In the genomic region with DNA sequence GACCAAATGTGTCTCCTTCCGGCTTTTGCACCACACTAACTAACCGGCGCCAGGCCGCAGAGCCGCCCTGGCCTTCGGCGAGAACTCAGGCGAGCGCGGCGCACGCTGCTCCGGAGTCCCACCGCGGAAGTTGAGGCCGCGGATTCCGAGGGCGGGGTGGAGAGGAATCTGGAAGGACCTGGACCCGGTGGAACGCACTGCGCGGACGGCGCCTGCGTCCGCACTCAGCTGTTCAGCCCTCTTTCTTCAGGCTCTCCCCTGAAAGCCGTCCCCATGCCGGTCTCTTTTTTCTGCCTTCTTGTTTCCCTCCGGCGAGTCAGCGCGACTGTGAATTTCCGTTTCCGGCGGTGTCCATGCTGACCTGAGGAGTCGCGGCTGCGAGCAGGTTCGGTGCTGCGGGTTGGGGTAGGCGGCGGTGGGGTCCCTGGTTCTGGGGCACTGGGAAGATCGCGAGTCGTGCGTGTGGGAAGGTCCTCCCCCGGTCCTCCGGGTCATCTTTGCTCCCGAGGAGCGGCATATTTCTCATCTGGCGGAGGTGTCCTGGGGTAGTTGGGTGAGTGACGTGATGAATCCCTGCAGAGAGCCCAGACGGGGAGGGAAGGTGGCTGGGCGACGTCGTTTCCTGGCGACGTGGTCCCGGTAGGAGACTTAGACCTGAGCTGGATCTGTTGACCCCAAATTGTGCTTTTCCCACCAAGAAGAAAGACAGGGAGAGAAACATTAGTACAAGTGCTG, we compare ENCODE assay signal across 1 cellular context.
TF ChIP-seq lines count a peak whose summit lies in the region.

A gene with protein sequence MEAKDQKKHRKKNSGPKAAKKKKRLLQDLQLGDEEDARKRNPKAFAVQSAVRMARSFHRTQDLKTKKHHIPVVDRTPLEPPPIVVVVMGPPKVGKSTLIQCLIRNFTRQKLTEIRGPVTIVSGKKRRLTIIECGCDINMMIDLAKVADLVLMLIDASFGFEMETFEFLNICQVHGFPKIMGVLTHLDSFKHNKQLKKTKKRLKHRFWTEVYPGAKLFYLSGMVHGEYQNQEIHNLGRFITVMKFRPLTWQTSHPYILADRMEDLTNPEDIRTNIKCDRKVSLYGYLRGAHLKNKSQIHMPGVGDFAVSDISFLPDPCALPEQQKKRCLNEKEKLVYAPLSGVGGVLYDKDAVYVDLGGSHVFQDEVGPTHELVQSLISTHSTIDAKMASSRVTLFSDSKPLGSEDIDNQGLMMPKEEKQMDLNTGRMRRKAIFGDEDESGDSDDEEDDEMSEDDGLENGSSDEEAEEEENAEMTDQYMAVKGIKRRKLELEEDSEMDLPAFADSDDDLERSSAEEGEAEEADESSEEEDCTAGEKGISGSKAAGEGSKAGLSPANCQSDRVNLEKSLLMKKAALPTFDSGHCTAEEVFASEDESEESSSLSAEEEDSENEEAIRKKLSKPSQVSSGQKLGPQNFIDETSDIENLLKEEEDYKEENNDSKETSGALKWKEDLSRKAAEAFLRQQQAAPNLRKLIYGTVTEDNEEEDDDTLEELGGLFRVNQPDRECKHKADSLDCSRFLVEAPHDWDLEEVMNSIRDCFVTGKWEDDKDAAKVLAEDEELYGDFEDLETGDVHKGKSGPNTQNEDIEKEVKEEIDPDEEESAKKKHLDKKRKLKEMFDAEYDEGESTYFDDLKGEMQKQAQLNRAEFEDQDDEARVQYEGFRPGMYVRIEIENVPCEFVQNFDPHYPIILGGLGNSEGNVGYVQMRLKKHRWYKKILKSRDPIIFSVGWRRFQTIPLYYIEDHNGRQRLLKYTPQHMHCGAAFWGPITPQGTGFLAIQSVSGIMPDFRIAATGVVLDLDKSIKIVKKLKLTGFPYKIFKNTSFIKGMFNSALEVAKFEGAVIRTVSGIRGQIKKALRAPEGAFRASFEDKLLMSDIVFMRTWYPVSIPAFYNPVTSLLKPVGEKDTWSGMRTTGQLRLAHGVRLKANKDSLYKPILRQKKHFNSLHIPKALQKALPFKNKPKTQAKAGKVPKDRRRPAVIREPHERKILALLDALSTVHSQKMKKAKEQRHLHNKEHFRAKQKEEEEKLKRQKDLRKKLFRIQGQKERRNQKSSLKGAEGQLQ (plus strand): TSS at position 350 of the 735 bp plus-strand sequence. CDS start 1,600 bp downstream, outside the sequence.

TF ChIP-seq in HepG2, 621 proteins besides CTCF, POLR2A, EP300 and RAD21 (continued from another document and continues in another):
- TF ChIP-seq, protein P1, sequence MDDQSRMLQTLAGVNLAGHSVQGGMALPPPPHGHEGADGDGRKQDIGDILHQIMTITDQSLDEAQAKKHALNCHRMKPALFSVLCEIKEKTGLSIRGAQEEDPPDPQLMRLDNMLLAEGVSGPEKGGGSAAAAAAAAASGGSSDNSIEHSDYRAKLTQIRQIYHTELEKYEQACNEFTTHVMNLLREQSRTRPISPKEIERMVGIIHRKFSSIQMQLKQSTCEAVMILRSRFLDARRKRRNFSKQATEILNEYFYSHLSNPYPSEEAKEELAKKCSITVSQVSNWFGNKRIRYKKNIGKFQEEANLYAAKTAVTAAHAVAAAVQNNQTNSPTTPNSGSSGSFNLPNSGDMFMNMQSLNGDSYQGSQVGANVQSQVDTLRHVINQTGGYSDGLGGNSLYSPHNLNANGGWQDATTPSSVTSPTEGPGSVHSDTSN (CRISPR knock-in tag; IDR thresholded peaks at IDR 0.05; ENCODE audit: borderline replicate concordance): no peak
- TF ChIP-seq PHF8 (CRISPR knock-in tag; IDR thresholded peaks at IDR 0.05) (peak; percentile 97), SYNCRIP (IDR thresholded peaks at IDR 0.05; ENCODE audit: insufficient read depth, low read depth, low read length) (no peak), ZNF224 (CRISPR knock-in tag; IDR thresholded peaks at IDR 0.05) (peak; percentile 96), SMC3 (IDR thresholded peaks at IDR 0.05; ENCODE audit: low read length) (no peak), ZNF143 (CRISPR knock-in tag; IDR thresholded peaks at IDR 0.05) (peak; percentile 75), NFIB (CRISPR knock-in tag; IDR thresholded peaks at IDR 0.05; ENCODE audit: borderline replicate concordance) (peak; percentile 75; the same call in 1 of the 2 replicates), PHF20 (CRISPR knock-in tag; IDR thresholded peaks at IDR 0.05) (peak; percentile 98), GATA4 (IDR thresholded peaks at IDR 0.05; ENCODE audit: borderline replicate concordance, low read depth) (no peak; the same call in 1 of the 2 replicates), CBX1 (IDR thresholded peaks at IDR 0.05; ENCODE audit: low read depth) (peak; percentile 98), NFYB (CRISPR knock-in tag; IDR thresholded peaks at IDR 0.05) (peak; percentile 33; the same call in 1 of the 2 replicates), ZNF556 (CRISPR knock-in tag; IDR thresholded peaks at IDR 0.05; ENCODE audit: borderline replicate concordance) (peak; percentile 98), MXI1 (IDR thresholded peaks at IDR 0.05; ENCODE audit: borderline replicate concordance, low read depth, low read length) (peak; percentile 88; the same call in 2 of the 3 replicates), ATRX (CRISPR knock-in tag; IDR thresholded peaks at IDR 0.05; ENCODE audit: borderline replicate concordance) (no peak), ZNF746 (CRISPR knock-in tag; IDR thresholded peaks at IDR 0.05) (peak; percentile 67), ZNF24 (IDR thresholded peaks at IDR 0.05) (no peak), REPIN1 (CRISPR knock-in tag; IDR thresholded peaks at IDR 0.05; ENCODE audit: borderline replicate concordance, low read depth) (peak; percentile 99)
- TF ChIP-seq, protein P2, sequence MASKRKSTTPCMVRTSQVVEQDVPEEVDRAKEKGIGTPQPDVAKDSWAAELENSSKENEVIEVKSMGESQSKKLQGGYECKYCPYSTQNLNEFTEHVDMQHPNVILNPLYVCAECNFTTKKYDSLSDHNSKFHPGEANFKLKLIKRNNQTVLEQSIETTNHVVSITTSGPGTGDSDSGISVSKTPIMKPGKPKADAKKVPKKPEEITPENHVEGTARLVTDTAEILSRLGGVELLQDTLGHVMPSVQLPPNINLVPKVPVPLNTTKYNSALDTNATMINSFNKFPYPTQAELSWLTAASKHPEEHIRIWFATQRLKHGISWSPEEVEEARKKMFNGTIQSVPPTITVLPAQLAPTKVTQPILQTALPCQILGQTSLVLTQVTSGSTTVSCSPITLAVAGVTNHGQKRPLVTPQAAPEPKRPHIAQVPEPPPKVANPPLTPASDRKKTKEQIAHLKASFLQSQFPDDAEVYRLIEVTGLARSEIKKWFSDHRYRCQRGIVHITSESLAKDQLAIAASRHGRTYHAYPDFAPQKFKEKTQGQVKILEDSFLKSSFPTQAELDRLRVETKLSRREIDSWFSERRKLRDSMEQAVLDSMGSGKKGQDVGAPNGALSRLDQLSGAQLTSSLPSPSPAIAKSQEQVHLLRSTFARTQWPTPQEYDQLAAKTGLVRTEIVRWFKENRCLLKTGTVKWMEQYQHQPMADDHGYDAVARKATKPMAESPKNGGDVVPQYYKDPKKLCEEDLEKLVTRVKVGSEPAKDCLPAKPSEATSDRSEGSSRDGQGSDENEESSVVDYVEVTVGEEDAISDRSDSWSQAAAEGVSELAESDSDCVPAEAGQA (IDR thresholded peaks at IDR 0.05; ENCODE audit: low read depth): peak; percentile 92
- TF ChIP-seq, protein P2 (CRISPR knock-in tag; IDR thresholded peaks at IDR 0.05; ENCODE audit: borderline replicate concordance): no peak
- TF ChIP-seq, protein P3, sequence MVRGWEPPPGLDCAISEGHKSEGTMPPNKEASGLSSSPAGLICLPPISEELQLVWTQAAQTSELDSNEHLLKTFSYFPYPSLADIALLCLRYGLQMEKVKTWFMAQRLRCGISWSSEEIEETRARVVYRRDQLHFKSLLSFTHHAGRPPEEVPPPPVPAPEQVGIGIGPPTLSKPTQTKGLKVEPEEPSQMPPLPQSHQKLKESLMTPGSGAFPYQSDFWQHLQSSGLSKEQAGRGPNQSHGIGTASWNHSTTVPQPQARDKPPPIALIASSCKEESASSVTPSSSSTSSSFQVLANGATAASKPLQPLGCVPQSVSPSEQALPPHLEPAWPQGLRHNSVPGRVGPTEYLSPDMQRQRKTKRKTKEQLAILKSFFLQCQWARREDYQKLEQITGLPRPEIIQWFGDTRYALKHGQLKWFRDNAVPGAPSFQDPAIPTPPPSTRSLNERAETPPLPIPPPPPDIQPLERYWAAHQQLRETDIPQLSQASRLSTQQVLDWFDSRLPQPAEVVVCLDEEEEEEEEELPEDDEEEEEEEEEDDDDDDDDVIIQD (CRISPR knock-in tag; IDR thresholded peaks at IDR 0.05; ENCODE audit: low read depth): peak; percentile 55; the same call in 1 of the 2 replicates
- TF ChIP-seq, protein P4, sequence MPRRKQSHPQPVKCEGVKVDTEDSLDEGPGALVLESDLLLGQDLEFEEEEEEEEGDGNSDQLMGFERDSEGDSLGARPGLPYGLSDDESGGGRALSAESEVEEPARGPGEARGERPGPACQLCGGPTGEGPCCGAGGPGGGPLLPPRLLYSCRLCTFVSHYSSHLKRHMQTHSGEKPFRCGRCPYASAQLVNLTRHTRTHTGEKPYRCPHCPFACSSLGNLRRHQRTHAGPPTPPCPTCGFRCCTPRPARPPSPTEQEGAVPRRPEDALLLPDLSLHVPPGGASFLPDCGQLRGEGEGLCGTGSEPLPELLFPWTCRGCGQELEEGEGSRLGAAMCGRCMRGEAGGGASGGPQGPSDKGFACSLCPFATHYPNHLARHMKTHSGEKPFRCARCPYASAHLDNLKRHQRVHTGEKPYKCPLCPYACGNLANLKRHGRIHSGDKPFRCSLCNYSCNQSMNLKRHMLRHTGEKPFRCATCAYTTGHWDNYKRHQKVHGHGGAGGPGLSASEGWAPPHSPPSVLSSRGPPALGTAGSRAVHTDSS (CRISPR knock-in tag; conservative IDR thresholded peaks at IDR 0.05): no peak
- TF ChIP-seq, protein P5, sequence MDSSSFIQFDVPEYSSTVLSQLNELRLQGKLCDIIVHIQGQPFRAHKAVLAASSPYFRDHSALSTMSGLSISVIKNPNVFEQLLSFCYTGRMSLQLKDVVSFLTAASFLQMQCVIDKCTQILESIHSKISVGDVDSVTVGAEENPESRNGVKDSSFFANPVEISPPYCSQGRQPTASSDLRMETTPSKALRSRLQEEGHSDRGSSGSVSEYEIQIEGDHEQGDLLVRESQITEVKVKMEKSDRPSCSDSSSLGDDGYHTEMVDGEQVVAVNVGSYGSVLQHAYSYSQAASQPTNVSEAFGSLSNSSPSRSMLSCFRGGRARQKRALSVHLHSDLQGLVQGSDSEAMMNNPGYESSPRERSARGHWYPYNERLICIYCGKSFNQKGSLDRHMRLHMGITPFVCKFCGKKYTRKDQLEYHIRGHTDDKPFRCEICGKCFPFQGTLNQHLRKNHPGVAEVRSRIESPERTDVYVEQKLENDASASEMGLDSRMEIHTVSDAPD (CRISPR knock-in tag; IDR thresholded peaks at IDR 0.05): peak; percentile 90
- TF ChIP-seq, protein P6, sequence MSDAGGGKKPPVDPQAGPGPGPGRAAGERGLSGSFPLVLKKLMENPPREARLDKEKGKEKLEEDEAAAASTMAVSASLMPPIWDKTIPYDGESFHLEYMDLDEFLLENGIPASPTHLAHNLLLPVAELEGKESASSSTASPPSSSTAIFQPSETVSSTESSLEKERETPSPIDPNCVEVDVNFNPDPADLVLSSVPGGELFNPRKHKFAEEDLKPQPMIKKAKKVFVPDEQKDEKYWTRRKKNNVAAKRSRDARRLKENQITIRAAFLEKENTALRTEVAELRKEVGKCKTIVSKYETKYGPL (CRISPR knock-in tag; IDR thresholded peaks at IDR 0.05): no peak; the same call in 1 of the 2 replicates
- TF ChIP-seq, protein P7, sequence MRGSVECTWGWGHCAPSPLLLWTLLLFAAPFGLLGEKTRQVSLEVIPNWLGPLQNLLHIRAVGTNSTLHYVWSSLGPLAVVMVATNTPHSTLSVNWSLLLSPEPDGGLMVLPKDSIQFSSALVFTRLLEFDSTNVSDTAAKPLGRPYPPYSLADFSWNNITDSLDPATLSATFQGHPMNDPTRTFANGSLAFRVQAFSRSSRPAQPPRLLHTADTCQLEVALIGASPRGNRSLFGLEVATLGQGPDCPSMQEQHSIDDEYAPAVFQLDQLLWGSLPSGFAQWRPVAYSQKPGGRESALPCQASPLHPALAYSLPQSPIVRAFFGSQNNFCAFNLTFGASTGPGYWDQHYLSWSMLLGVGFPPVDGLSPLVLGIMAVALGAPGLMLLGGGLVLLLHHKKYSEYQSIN (CRISPR knock-in tag; IDR thresholded peaks at IDR 0.05; ENCODE audit: borderline replicate concordance): no peak
